14 cellular contexts compared by ENCODE assay signal in genomic region chr16:4393243-4393606, GRCh38. TPM values are rescaled to one million over a fixed set of nuclear protein-coding genes. Genes with fewer than 3 reads are reported as not detected.
A peak's percentile ranks its signal among the peaks of the same experiment; 100 is the strongest.
DNase-seq lines count a peak whose midpoint lies in the region; ATAC-seq, FAIRE-seq and TF ChIP-seq lines count a peak whose summit lies in the region.
"Had no signal": no experiment of that assay in that cellular context is flagged by ENCODE, and none has a peak within 500 bp of the region (broad histone marks: within the 10 kb centered on the region; RNA-seq: fewer than 3 reads in every experiment).

No MANE protein-coding gene starts in this region.

- TF ChIP-seq CTCF in left ventricle myocardium inferior (IDR thresholded peaks at IDR 0.05; ENCODE audit: borderline replicate concordance), result no peak
- TF ChIP-seq CTCF in psoas muscle (IDR thresholded peaks at IDR 0.05), result no peak

- H3K27me3 ChIP-seq in left ventricle myocardium inferior (ENCODE audit: low read depth) (no peaks in the 10 kb centered on the region), psoas muscle (ENCODE audit: insufficient read depth in 3 of 3, low read length in 2 of 3) (no peaks in the 10 kb centered on the region)

- H3K36me3 ChIP-seq in left ventricle myocardium inferior (peaks cover 13% of the 10 kb centered on the region), psoas muscle (ENCODE audit: insufficient read depth in 1 of 2, low read depth in 1 of 2) (peaks cover 0 to 11% of the 10 kb centered on the region in 2 donors)
- H3K36me3 ChIP-seq: WERI-Rb-1 had no signal

- peaks cover 11% of the 10 kb centered on the region for H3K4me1 Mint-ChIP-seq in T-helper 17 cell

- intact Hi-C loops in left ventricle myocardium inferior (cut with micrococcal nuclease), result no loop called here
- intact Hi-C loops in psoas muscle (cut with DNase I), result no loop called here

- H3K9me3 ChIP-seq in left ventricle myocardium inferior (replicated peaks) (no peaks in the 10 kb centered on the region), psoas muscle (no peaks in the 10 kb centered on the region), T-helper 17 cell (ENCODE audit: control insufficient read depth, low read length, poor library complexity, severe bottlenecking) (no peaks in the 10 kb centered on the region)

- H3K27ac Mint-ChIP-seq in T-helper 17 cell, result no peak overlapping the region
- H3K27ac Mint-ChIP-seq: activated T-helper 17 cell treated with anti-CD3 and anti-CD28 coated beads, Interleukin-2, amount 50 U/mL, for 72 hours had no signal

- H3K36me3 Mint-ChIP-seq in T-helper 17 cell (ENCODE audit: low read depth), result peaks cover 3% of the 10 kb centered on the region

- no peak for TF ChIP-seq POLR2A in H54 (IDR thresholded peaks at IDR 0.05; ENCODE audit: low read depth, low read length)

- FAIRE-seq in H54 (lab: Jason Lieb, UNC), result no peak
- FAIRE-seq: GM12878, small intestine had no signal

- peak overlapping the region; percentile 63 for H3K27ac ChIP-seq in left ventricle myocardium inferior (replicated peaks)
- H3K27ac ChIP-seq in psoas muscle, result peak overlapping the region; percentile 23
- H3K27ac ChIP-seq: WERI-Rb-1 had no signal

- no peaks in the 10 kb centered on the region for H3K27me3 Mint-ChIP-seq in T-helper 17 cell
- H3K27me3 Mint-ChIP-seq: activated T-helper 17 cell treated with anti-CD3 and anti-CD28 coated beads, Interleukin-2, amount 50 U/mL, for 72 hours had no signal

- H3K4me3 ChIP-seq in left ventricle myocardium inferior, result no peak overlapping the region
- no peak overlapping the region for H3K4me3 ChIP-seq in psoas muscle
- H3K4me3 ChIP-seq: GM12878 had no signal

- WGBS in psoas muscle, 3 donors, result 78 to 83% (median 81%) methylated on average over 6 of the region's 6 CpGs

- H3K4me3 Mint-ChIP-seq in T-helper 17 cell, result no peak overlapping the region
- H3K4me3 Mint-ChIP-seq: activated T-helper 17 cell treated with anti-CD3 and anti-CD28 coated beads, Interleukin-2, amount 50 U/mL, for 72 hours; CD14-positive monocyte had no signal

- peaks cover 46% of the 10 kb centered on the region for H3K4me1 ChIP-seq in left ventricle myocardium inferior
- H3K4me1 ChIP-seq in psoas muscle, result peaks cover 3% of the 10 kb centered on the region

- DNase-seq in COLO668 (lab: John Stamatoyannopoulos, UW; ENCODE audit: unreplicated experiment) (peak; percentile 49), SW480 (ENCODE audit: low spot score) (peak; percentile 89), left ventricle myocardium inferior (no peak), psoas muscle (peak in 1 of 2 donors; percentile 42), NAMALWA (ENCODE audit: low spot score) (no peak), T-helper 17 cell (no peak), Kasumi-1 (lab: John Stamatoyannopoulos, UW) (no peak), H54 (ENCODE audit: insufficient read length, low spot score) (no peak)
- DNase-seq: small intestine; stimulated activated naive CD4-positive, alpha-beta T cell; WERI-Rb-1 had no signal

- ATAC-seq in psoas muscle (peak in 1 of 4 donors; percentile 24), T-helper 17 cell (no peak)
- ATAC-seq: activated T-helper 17 cell treated with anti-CD3 and anti-CD28 coated beads, Interleukin-2, amount 50 U/mL, for 72 hours; GM12878 had no signal

RNA-seq across cellular contexts. Expression of gene VASN, which starts 21.6 kb away (rescaled TPM):
- 5.5 TPM for total RNA-seq in left ventricle myocardium inferior
- total RNA-seq in psoas muscle, result 1 to 10 TPM; 3.0 to 3.6 (median 3.4) TPM
- 1 to 10 TPM; 2.0 to 3.8 (median 3.3) TPM for polyA plus RNA-seq in psoas muscle
- total RNA-seq in T-helper 17 cell, result under 1 TPM; 0.55 to 0.57 TPM
- polyA plus RNA-seq: CD14-positive monocyte had no signal

RNA-seq across cellular contexts. Expression of gene CORO7, which starts 23.2 kb away (rescaled TPM):
- 12.5 TPM for total RNA-seq in left ventricle myocardium inferior
- total RNA-seq in psoas muscle, result 1 to 10 TPM; 5.2 to 7.9 (median 7.2) TPM
- 1 to 10 TPM; 3.4 to 5.8 (median 3.9) TPM for polyA plus RNA-seq in psoas muscle
- total RNA-seq in T-helper 17 cell, result 100 to 1,000 TPM; 733 to 757 TPM

RNA-seq across cellular contexts. Expression of gene DNAJA3, which starts 32.4 kb away (rescaled TPM):
- total RNA-seq in left ventricle myocardium inferior (74.2 TPM), psoas muscle (100 to 1,000 TPM in 1 of 4 donors, 10 to 100 TPM in 3; 77.4 to 110 (median 80.5) TPM), T-helper 17 cell (10 to 100 TPM; 27.9 to 29.7 TPM)
- 100 to 1,000 TPM in 1 of 3 donors, 10 to 100 TPM in 2; 68.0 to 104 (median 95.9) TPM for polyA plus RNA-seq in psoas muscle

RNA-seq across cellular contexts. Expression of gene PAM16, which starts 42.1 kb away (rescaled TPM):
- 67.3 TPM for total RNA-seq in left ventricle myocardium inferior
- 10 to 100 TPM; 60.5 to 84.2 (median 70.7) TPM for total RNA-seq in psoas muscle
- 100 to 1,000 TPM; 144 to 163 (median 160) TPM for polyA plus RNA-seq in psoas muscle
- total RNA-seq in T-helper 17 cell, result 10 to 100 TPM; 32.3 to 41.4 TPM

Comparison
In these comparisons a context has a peak if more than half of its experiments do, and no peak if none do; other contexts are left out.
1. DNase-seq: peak in COLO668 (single experiment) and SW480 (single experiment); none in left ventricle myocardium inferior (single experiment), NAMALWA (single experiment), T-helper 17 cell (0 of 3), Kasumi-1 (0 of 2) and H54 (single experiment).
2. RNA of gene CORO7, which starts 23.2 kb away (total RNA-seq): 733 to 757 TPM in T-helper 17 cell; 12.5 TPM in left ventricle myocardium inferior (single experiment) and 5.2 to 7.9 TPM in psoas muscle; every median in the first group is over 10 times any median in the second.